In the genomic region with DNA sequence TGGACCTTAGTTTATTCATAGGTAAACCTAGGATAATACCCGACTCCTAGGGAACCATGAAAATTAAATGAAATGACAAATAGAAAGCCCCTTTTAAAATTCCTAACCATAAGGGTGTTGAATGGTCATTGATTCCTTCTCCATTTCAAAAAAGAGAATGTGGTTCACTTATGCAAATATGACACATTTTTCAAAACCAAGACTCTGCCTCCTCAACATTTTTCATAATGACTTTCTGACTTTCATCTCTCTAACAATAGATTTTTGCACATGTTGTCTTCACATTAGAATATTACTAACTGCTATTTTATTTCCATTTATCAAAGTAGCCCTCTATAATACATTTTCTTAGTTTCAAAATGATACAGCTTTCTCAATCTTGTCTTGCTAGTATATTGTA, we compare ENCODE assay signal across 24 cellular contexts.
DNase-seq lines count a peak whose midpoint lies in the region; ATAC-seq, FAIRE-seq and TF ChIP-seq lines count a peak whose summit lies in the region.
"Had no signal": no experiment of that assay in that cellular context is flagged by ENCODE, and none has a peak within 500 bp of the region (broad histone marks: within the 10 kb centered on the region; RNA-seq: fewer than 3 reads in every experiment).

No MANE protein-coding gene starts in this region.

- no peak overlapping the region for H3K4me2 ChIP-seq in GM12878 (ENCODE audit: control insufficient read depth, insufficient read depth)
- H3K4me2 ChIP-seq: A549; BLaER1 treated with 17β-estradiol and CSF1 and Interleukin-3, amounts not matched to agents 10 nM and 100 nM had no signal

- H3K27ac ChIP-seq in GM12878 (ENCODE audit: control insufficient read depth, insufficient read depth) (no peak overlapping the region), endodermal cell (ENCODE audit: low read depth, low read length) (no peak overlapping the region)
- H3K27ac ChIP-seq: A549; BLaER1 treated with 17β-estradiol and CSF1 and Interleukin-3, amounts not matched to agents 10 nM and 100 nM had no signal

- H3K36me3 Mint-ChIP-seq in endodermal cell (ENCODE audit: low read depth), result no peaks in the 10 kb centered on the region
- H3K36me3 Mint-ChIP-seq: CD14-positive monocyte; CD8-positive, alpha-beta memory T cell had no signal

- H3K4me1 Mint-ChIP-seq in endodermal cell, result no peaks in the 10 kb centered on the region
- H3K4me1 Mint-ChIP-seq: CD14-positive monocyte; CD8-positive, alpha-beta memory T cell had no signal

- POLR2A ChIA-PET in GM12878 (lab: Charles Lee), result no interaction called here

- H3K9me3 ChIP-seq in GM12878 (replicated peaks; ENCODE audit: control insufficient read depth, insufficient read depth, low read length) (no peaks in the 10 kb centered on the region), endodermal cell (ENCODE audit: control insufficient read depth, low read length) (no peaks in the 10 kb centered on the region)
- H3K9me3 ChIP-seq: A549; BE2C; BLaER1 treated with 17β-estradiol and CSF1 and Interleukin-3, amounts not matched to agents 10 nM and 100 nM; HAP-1 had no signal

- TF ChIP-seq POLR2A in GM12878 (IDR thresholded peaks at IDR 0.05; ENCODE audit: low read depth, low read length), result no peak

- no peaks in the 10 kb centered on the region for H3K36me3 ChIP-seq in GM12878 (ENCODE audit: control insufficient read depth in 2 of 2, insufficient read depth in 2 of 2, low read length in 1 of 2)
- H3K36me3 ChIP-seq in endodermal cell (ENCODE audit: control insufficient read depth, insufficient read depth, low read length), result no peaks in the 10 kb centered on the region
- H3K36me3 ChIP-seq: BE2C; BLaER1 treated with 17β-estradiol and CSF1 and Interleukin-3, amounts not matched to agents 10 nM and 100 nM; HAP-1 had no signal

- H3K79me2 ChIP-seq in GM12878 (ENCODE audit: control insufficient read depth, insufficient read depth, low read length), result no peaks in the 10 kb centered on the region

- TF ChIP-seq EP300 in GM12878 (IDR thresholded peaks at IDR 0.05; ENCODE audit: borderline replicate concordance in 1 of 2, control insufficient read depth in 1 of 2, low read depth in 2 of 2, low read length in 2 of 2), result no peak

- in situ Hi-C loops in GM13976 (cut with MboI; ENCODE audit: low sequenced_read_pairs, unreplicated experiment), result no loop called here
- in situ Hi-C loops in GM12878 (cut with MboI), result no loop called here

- RAD21 ChIA-PET in GM12878 (lab: Charles Lee; ENCODE audit: unreplicated experiment), result no interaction called here

- ATAC-seq in GM21529 (IDR thresholded peaks at IDR 0.05; ENCODE audit: unreplicated experiment), result peak; percentile 58
- peak; percentile 79 for ATAC-seq in HG02885 (IDR thresholded peaks at IDR 0.05; ENCODE audit: poor library complexity, unreplicated experiment)
- no peak for ATAC-seq in GM12878
- ATAC-seq in HG03469 (IDR thresholded peaks at IDR 0.05; ENCODE audit: unreplicated experiment), result no peak
- ATAC-seq: A549 had no signal

- WGBS in GM12878 (ENCODE audit: insufficient coverage, insufficient replicate concordance, low lambda C conversion rate, missing lambda C conversion rate), result 0% methylated on average over 1 of the region's 1 CpG
- 78% methylated on average over 1 of the region's 1 CpG; no CpG with 5 or more reads in 1 of the 2 experiments for WGBS in endodermal cell (ENCODE audit: insufficient coverage in 1 of 2, insufficient read length in 1 of 2), 2 experiments

- no TSS peak for BruUV-seq in GM12878 (replicated peaks; lab: Mats Ljungman, UMichigan)

- H3K27me3 ChIP-seq in GM12878 (replicated peaks in 1 of 2; ENCODE audit: control insufficient read depth in 2 of 2, insufficient read depth in 2 of 2, low read length in 1 of 2) (no peaks in the 10 kb centered on the region), endodermal cell (ENCODE audit: control insufficient read depth, insufficient read depth, low read length, poor library complexity, severe bottlenecking) (no peaks in the 10 kb centered on the region)
- H3K27me3 ChIP-seq: BE2C; BLaER1 treated with 17β-estradiol and CSF1 and Interleukin-3, amounts not matched to agents 10 nM and 100 nM had no signal

- H2AFZ ChIP-seq in GM12878 (ENCODE audit: control insufficient read depth, low read depth, low read length), result no peak overlapping the region

- intact Hi-C loops in GM12878 (cut with micrococcal nuclease; ENCODE audit: unreplicated experiment), result no loop called here
- intact Hi-C loops in head of caudate nucleus (cut with DNase I), result no loop called here

- H3K4me3 ChIP-seq in GM12878 (no peak overlapping the region), endodermal cell (ENCODE audit: low read length) (no peak overlapping the region)
- H3K4me3 ChIP-seq: A549; BLaER1 treated with 17β-estradiol and CSF1 and Interleukin-3, amounts not matched to agents 10 nM and 100 nM; HAP-1 had no signal

- H3K9me3 Mint-ChIP-seq in endodermal cell, result no peaks in the 10 kb centered on the region
- H3K9me3 Mint-ChIP-seq: CD4-positive, alpha-beta T cell had no signal

- no peaks in the 10 kb centered on the region for H3K27me3 Mint-ChIP-seq in endodermal cell (ENCODE audit: insufficient read depth)
- H3K27me3 Mint-ChIP-seq: CD4-positive, alpha-beta T cell had no signal

- FAIRE-seq in GM12878 (lab: Jason Lieb, UNC), result peak; percentile 31
- FAIRE-seq: A549, GM18507, H54 had no signal

- CTCF ChIA-PET in GM12878 (lab: Yijun Ruan, JAX), result interaction anchor here (2.2 kb wide), 1 partner anchor 10 kb away, joined by 5 read pairs; no protein-coding TSS in a partner anchor

- DNase-seq in GM13976 (ENCODE audit: low spot score) (peak; percentile 11), GM12878 (ENCODE audit: low read depth, low spot score) (no peak), endodermal cell (no peak), head of caudate nucleus (no peak)
- DNase-seq: 8988T; ACHN; AML-193; BE2C; CD4-positive, alpha-beta T cell; CD8-positive, alpha-beta memory T cell; DMS53; DMS79 treated with DMSO at 0.1 percent for 48 hours; GF-D8; GOT3; HFFc6 had no signal

- no peak for TF ChIP-seq RAD21 in GM12878 (IDR thresholded peaks at IDR 0.05; ENCODE audit: insufficient read depth, low read depth, low read length)

- TF ChIP-seq CTCF in GM13976 (IDR thresholded peaks at IDR 0.05; ENCODE audit: borderline replicate concordance, control extremely low read depth, extremely low read depth, insufficient read depth, missing control alignments) (no peak), GM12878 (IDR thresholded peaks at IDR 0.05 in 2 of 3, conservative IDR thresholded peaks at IDR 0.05 in 1 of 3; ENCODE audit: control insufficient read depth in 2 of 3, extremely low read depth in 1 of 3, insufficient read depth in 1 of 3, low read depth in 3 of 3, low read length in 3 of 3) (no peak), endodermal cell (conservative IDR thresholded peaks at IDR 0.05) (no peak)

- H3K9ac ChIP-seq in GM12878 (ENCODE audit: control insufficient read depth, insufficient read depth, low read length) (no peak overlapping the region), endodermal cell (ENCODE audit: extremely low read depth, low read length, poor library complexity, severe bottlenecking) (no peak overlapping the region)
- H3K9ac ChIP-seq: BLaER1 treated with 17β-estradiol and CSF1 and Interleukin-3, amounts not matched to agents 10 nM and 100 nM had no signal

- SMC1A ChIA-PET in GM12878 (lab: Charles Lee; ENCODE audit: uncharacterized antibody, unreplicated experiment), result interaction anchor here (0.8 to 1.5 kb wide), 3 partner anchors 10 to 53 kb away, joined by 3 read pairs; no protein-coding TSS in a partner anchor

- H3K27ac Mint-ChIP-seq in endodermal cell, result no peak overlapping the region
- H3K27ac Mint-ChIP-seq: CD14-positive monocyte; CD4-positive, alpha-beta T cell; CD8-positive, alpha-beta memory T cell; HFFc6 had no signal

- H3K4me1 ChIP-seq in GM12878 (ENCODE audit: control insufficient read depth, insufficient read depth, low read length) (no peaks in the 10 kb centered on the region), endodermal cell (ENCODE audit: control insufficient read depth, insufficient read depth, low read length) (no peaks in the 10 kb centered on the region)
- H3K4me1 ChIP-seq: A549; BLaER1 treated with 17β-estradiol and CSF1 and Interleukin-3, amounts not matched to agents 10 nM and 100 nM; HAP-1 had no signal

- no peaks in the 10 kb centered on the region for H4K20me1 ChIP-seq in GM12878 (ENCODE audit: control insufficient read depth, insufficient read depth)
- H4K20me1 ChIP-seq: BLaER1 treated with 17β-estradiol and CSF1 and Interleukin-3, amounts not matched to agents 10 nM and 100 nM had no signal

- no peak overlapping the region for H3K4me3 Mint-ChIP-seq in endodermal cell
- H3K4me3 Mint-ChIP-seq: CD14-positive monocyte; CD4-positive, alpha-beta T cell; CD8-positive, alpha-beta memory T cell; HFFc6 had no signal

TF ChIP-seq in GM12878, 131 proteins besides CTCF, POLR2A, EP300 and RAD21 (continues in another document):
- TF ChIP-seq SMC3 (IDR thresholded peaks at IDR 0.05; ENCODE audit: borderline replicate concordance, low read length) (no peak), SKIL (IDR thresholded peaks at IDR 0.05; ENCODE audit: low read depth, poor library complexity, severe bottlenecking) (no peak), CEBPB (IDR thresholded peaks at IDR 0.05; ENCODE audit: borderline replicate concordance in 1 of 2, low read depth in 2 of 2, low read length in 2 of 2) (no peak), E2F4 (IDR thresholded peaks at IDR 0.05; ENCODE audit: low read depth, low read length) (no peak), RBBP5 (conservative IDR thresholded peaks at IDR 0.05) (no peak)

Comparison
In these comparisons a context has a peak if more than half of its experiments do, and no peak if none do; other contexts are left out.
1. ATAC-seq: peak in GM21529 (single experiment) and HG02885 (single experiment); none in GM12878 (single experiment) and HG03469 (single experiment).